Comparison of ENCODE assay signal across 1 cellular context in the genomic region with DNA sequence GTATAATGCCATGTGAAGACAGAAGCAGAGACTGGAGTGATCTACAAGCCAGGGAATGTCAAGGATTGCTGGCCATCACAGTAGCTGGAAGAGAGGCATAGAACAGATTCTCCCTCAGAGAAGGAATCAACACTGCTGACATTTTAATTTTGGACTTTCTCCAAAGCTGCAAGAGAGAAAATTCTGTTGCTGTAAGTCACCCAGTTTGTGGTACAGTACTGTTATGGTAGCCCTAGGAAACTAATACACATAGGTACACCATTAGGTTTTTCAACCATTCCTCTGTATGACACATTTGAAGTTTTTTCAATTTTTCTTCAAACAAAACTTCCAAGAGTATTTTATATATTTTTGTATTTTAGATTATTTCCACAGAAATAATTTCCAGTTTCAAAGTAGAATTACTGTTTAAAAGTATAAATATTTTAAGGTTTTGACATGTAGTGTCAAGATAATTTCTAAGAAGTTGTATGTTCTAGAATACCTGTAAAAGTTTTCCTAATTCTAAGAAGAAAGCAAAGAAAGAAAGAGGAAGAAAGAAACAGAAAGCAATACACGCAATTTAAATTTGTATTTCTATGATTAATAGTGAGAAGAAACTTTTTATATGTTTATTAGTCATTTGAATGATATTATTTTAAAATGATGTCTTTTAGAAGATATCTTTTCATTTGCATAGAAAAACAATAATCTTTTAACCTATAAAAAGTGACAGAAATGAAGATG.
TF ChIP-seq lines count a peak whose summit lies in the region.

No MANE protein-coding gene starts in this region.

TF ChIP-seq in IMR-90, 13 proteins besides CTCF, POLR2A, EP300 and RAD21:
- no peak for TF ChIP-seq MAFK (IDR thresholded peaks at IDR 0.05; ENCODE audit: low read depth, low read length)
- TF ChIP-seq CEBPB (IDR thresholded peaks at IDR 0.05; ENCODE audit: low read depth, low read length): no peak
- no peak for TF ChIP-seq NFE2L2 (IDR thresholded peaks at IDR 0.05; ENCODE audit: low read depth, low read length)
- TF ChIP-seq SMC3 (IDR thresholded peaks at IDR 0.05; ENCODE audit: low read depth, low read length): no peak
- TF ChIP-seq MAZ (IDR thresholded peaks at IDR 0.05; ENCODE audit: borderline replicate concordance, low read depth, low read length): no peak
- TF ChIP-seq FOS (IDR thresholded peaks at IDR 0.05; ENCODE audit: low read depth, low read length): no peak
- TF ChIP-seq, protein P1, sequence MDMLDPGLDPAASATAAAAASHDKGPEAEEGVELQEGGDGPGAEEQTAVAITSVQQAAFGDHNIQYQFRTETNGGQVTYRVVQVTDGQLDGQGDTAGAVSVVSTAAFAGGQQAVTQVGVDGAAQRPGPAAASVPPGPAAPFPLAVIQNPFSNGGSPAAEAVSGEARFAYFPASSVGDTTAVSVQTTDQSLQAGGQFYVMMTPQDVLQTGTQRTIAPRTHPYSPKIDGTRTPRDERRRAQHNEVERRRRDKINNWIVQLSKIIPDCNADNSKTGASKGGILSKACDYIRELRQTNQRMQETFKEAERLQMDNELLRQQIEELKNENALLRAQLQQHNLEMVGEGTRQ (IDR thresholded peaks at IDR 0.05; ENCODE audit: low read depth, low read length): no peak
- TF ChIP-seq, protein P2, sequence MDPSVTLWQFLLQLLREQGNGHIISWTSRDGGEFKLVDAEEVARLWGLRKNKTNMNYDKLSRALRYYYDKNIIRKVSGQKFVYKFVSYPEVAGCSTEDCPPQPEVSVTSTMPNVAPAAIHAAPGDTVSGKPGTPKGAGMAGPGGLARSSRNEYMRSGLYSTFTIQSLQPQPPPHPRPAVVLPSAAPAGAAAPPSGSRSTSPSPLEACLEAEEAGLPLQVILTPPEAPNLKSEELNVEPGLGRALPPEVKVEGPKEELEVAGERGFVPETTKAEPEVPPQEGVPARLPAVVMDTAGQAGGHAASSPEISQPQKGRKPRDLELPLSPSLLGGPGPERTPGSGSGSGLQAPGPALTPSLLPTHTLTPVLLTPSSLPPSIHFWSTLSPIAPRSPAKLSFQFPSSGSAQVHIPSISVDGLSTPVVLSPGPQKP (IDR thresholded peaks at IDR 0.05; ENCODE audit: borderline replicate concordance, low read depth, low read length): no peak
- no peak for TF ChIP-seq MXI1 (IDR thresholded peaks at IDR 0.05; ENCODE audit: borderline replicate concordance, low read depth, low read length)
- no peak for TF ChIP-seq CHD1 (IDR thresholded peaks at IDR 0.05; ENCODE audit: low read depth, low read length)
- no peak for TF ChIP-seq RFX5 (IDR thresholded peaks at IDR 0.05; ENCODE audit: low read depth, low read length)
- TF ChIP-seq RCOR1 (IDR thresholded peaks at IDR 0.05; ENCODE audit: insufficient replicate concordance, low read length): no peak
